ENCODE assay signal across 8 cellular contexts in genomic region chr3:196322-197153, GRCh38. TPM values are rescaled to one million over a fixed set of nuclear protein-coding genes. Genes with fewer than 3 reads are reported as not detected.
DNase-seq lines count a peak whose midpoint lies in the region; ATAC-seq, FAIRE-seq and TF ChIP-seq lines count a peak whose summit lies in the region.

A gene with protein sequence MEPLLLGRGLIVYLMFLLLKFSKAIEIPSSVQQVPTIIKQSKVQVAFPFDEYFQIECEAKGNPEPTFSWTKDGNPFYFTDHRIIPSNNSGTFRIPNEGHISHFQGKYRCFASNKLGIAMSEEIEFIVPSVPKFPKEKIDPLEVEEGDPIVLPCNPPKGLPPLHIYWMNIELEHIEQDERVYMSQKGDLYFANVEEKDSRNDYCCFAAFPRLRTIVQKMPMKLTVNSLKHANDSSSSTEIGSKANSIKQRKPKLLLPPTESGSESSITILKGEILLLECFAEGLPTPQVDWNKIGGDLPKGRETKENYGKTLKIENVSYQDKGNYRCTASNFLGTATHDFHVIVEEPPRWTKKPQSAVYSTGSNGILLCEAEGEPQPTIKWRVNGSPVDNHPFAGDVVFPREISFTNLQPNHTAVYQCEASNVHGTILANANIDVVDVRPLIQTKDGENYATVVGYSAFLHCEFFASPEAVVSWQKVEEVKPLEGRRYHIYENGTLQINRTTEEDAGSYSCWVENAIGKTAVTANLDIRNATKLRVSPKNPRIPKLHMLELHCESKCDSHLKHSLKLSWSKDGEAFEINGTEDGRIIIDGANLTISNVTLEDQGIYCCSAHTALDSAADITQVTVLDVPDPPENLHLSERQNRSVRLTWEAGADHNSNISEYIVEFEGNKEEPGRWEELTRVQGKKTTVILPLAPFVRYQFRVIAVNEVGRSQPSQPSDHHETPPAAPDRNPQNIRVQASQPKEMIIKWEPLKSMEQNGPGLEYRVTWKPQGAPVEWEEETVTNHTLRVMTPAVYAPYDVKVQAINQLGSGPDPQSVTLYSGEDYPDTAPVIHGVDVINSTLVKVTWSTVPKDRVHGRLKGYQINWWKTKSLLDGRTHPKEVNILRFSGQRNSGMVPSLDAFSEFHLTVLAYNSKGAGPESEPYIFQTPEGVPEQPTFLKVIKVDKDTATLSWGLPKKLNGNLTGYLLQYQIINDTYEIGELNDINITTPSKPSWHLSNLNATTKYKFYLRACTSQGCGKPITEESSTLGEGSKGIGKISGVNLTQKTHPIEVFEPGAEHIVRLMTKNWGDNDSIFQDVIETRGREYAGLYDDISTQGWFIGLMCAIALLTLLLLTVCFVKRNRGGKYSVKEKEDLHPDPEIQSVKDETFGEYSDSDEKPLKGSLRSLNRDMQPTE (N-terminal part only) (plus strand): TSS chr3:196763. CDS start chr3:319777, 123,014 bp downstream.

- H3K36me3 ChIP-seq in astrocyte (ENCODE audit: insufficient read depth, low read length) (no peaks in the 10 kb centered on the region), tibial nerve (no peaks in the 10 kb centered on the region)

- 1 to 2% methylated on average over 40 to 64 of the region's 64 CpGs for WGBS in lower leg skin, 2 donors
- WGBS in tibial nerve, 2 donors: 2% methylated on average over 36 to 37 of the region's 64 CpGs

- peak within 1 kb of the TSS; percentile 84 for H3K4me2 ChIP-seq in astrocyte (ENCODE audit: low read length)

- peaks cover 2% of the 10 kb centered on the region for H3K9me3 Mint-ChIP-seq in activated naive CD4-positive, alpha-beta T cell treated with anti-CD3 and anti-CD28 coated beads for 36 hours
- H3K9me3 Mint-ChIP-seq in astrocyte (ENCODE audit: unreplicated experiment): peaks cover 2% of the 10 kb centered on the region

- peak within 1 kb of the TSS; percentile 45 for H3K9ac ChIP-seq in astrocyte (ENCODE audit: low read length)

- peak within 1 kb of the TSS; percentile 81 for H2AFZ ChIP-seq in astrocyte (ENCODE audit: low read depth, low read length)

- H3K4me3 Mint-ChIP-seq in activated naive CD4-positive, alpha-beta T cell treated with anti-CD3 and anti-CD28 coated beads for 36 hours: peak within 1 kb of the TSS; percentile 36
- H3K4me3 Mint-ChIP-seq in astrocyte (ENCODE audit: unreplicated experiment): no peak within 1 kb of the TSS

- H3K9me3 ChIP-seq in astrocyte (ENCODE audit: insufficient read depth, low read depth, low read length) (no peaks in the 10 kb centered on the region), tibial nerve (no peaks in the 10 kb centered on the region)

- no peak within 1 kb of the TSS for H3K27ac Mint-ChIP-seq in activated naive CD4-positive, alpha-beta T cell treated with anti-CD3 and anti-CD28 coated beads for 36 hours
- no peak within 1 kb of the TSS for H3K27ac Mint-ChIP-seq in astrocyte (ENCODE audit: unreplicated experiment)

- H3K27me3 ChIP-seq in astrocyte (ENCODE audit: insufficient read depth, low read length) (peaks cover 20% of the 10 kb centered on the region), tibial nerve (peaks cover 0 to 14% of the 10 kb centered on the region in 2 donors)

- H3K4me1 ChIP-seq in astrocyte (ENCODE audit: insufficient read depth, low read length) (peaks cover 13% of the 10 kb centered on the region), tibial nerve (peaks cover 0 to 28% (median 11%) of the 10 kb centered on the region in 4 donors)

- TF ChIP-seq CTCF in astrocyte (IDR thresholded peaks at IDR 0.05; ENCODE audit: insufficient read depth, low read depth, low read length) (no peak), lower leg skin (IDR thresholded peaks at IDR 0.05) (no peak), tibial nerve (IDR thresholded peaks at IDR 0.05) (no peak)

- peak within 1 kb of the TSS; percentile 46 for H3K4me3 ChIP-seq in astrocyte (ENCODE audit: insufficient read depth, low read depth, low read length)
- H3K4me3 ChIP-seq in lower leg skin (ENCODE audit: low read depth, poor library complexity, severe bottlenecking): peak within 1 kb of the TSS; percentile 24
- peak within 1 kb of the TSS; percentile 55 to 76 (median 62) for H3K4me3 ChIP-seq in tibial nerve

- FAIRE-seq in astrocyte (lab: Jason Lieb, UNC): no peak

- no peak for DNase-seq in activated naive CD4-positive, alpha-beta T cell treated with anti-CD3 and anti-CD28 coated beads for 36 hours
- DNase-seq in activated naive CD4-positive, alpha-beta T cell treated with Interleukin-2 at 50 U/mL for 16 hours: no peak
- DNase-seq in astrocyte (ENCODE audit: low read depth) (no peak), lower leg skin (ENCODE audit: low spot score in 2 of 2) (peak in 1 of 2 donors; percentile 84), tibial nerve (ENCODE audit: low spot score in 2 of 2) (no peak)
- no peak for DNase-seq in activated CD4-positive, alpha-beta T cell treated with anti-CD3 and anti-CD28 coated beads for 4 hours

- no peak for ATAC-seq in HG02623 (IDR thresholded peaks at IDR 0.05; ENCODE audit: unreplicated experiment)
- ATAC-seq in GM21526 (IDR thresholded peaks at IDR 0.05; ENCODE audit: low FRiP score, unreplicated experiment): no peak

- intact Hi-C loops in activated naive CD4-positive, alpha-beta T cell treated with anti-CD3 and anti-CD28 coated beads for 36 hours (cut with micrococcal nuclease): no loop called here
- intact Hi-C loops in lower leg skin (cut with DNase I; ENCODE audit: low total_unique reads): no loop called here

- H4K20me1 ChIP-seq in astrocyte (ENCODE audit: insufficient read depth, low read length): no peaks in the 10 kb centered on the region

- peak in 1 of 2 donors; percentile 36 for TF ChIP-seq EP300 in tibial nerve (IDR thresholded peaks at IDR 0.05)

- peaks cover 41% of the 10 kb centered on the region for H3K27me3 Mint-ChIP-seq in activated naive CD4-positive, alpha-beta T cell treated with anti-CD3 and anti-CD28 coated beads for 36 hours (ENCODE audit: low read depth)
- H3K27me3 Mint-ChIP-seq in astrocyte (ENCODE audit: low read depth, unreplicated experiment): no peaks in the 10 kb centered on the region

- H3K27ac ChIP-seq in astrocyte (ENCODE audit: low read depth, low read length) (no peak within 1 kb of the TSS), tibial nerve (peak within 1 kb of the TSS; percentile 72 to 91 (median 87))

- CTCF ChIA-PET in activated naive CD4-positive, alpha-beta T cell treated with anti-CD3 and anti-CD28 coated beads for 36 hours (lab: Charles Lee): no interaction called here

- H3K79me2 ChIP-seq in astrocyte (ENCODE audit: insufficient read depth, low read length): no peaks in the 10 kb centered on the region

- TF ChIP-seq POLR2A in lower leg skin (IDR thresholded peaks at IDR 0.05) (no peak), tibial nerve (IDR thresholded peaks at IDR 0.05) (no peak)

- H3K36me3 Mint-ChIP-seq in activated naive CD4-positive, alpha-beta T cell treated with anti-CD3 and anti-CD28 coated beads for 36 hours (ENCODE audit: low read depth): no peaks in the 10 kb centered on the region
- H3K36me3 Mint-ChIP-seq in astrocyte (ENCODE audit: low read depth, unreplicated experiment): no peaks in the 10 kb centered on the region

- peaks cover 4% of the 10 kb centered on the region for H3K4me1 Mint-ChIP-seq in activated naive CD4-positive, alpha-beta T cell treated with anti-CD3 and anti-CD28 coated beads for 36 hours (ENCODE audit: low read depth)
- no peaks in the 10 kb centered on the region for H3K4me1 Mint-ChIP-seq in astrocyte (ENCODE audit: low read depth, unreplicated experiment)

RNA-seq across cellular contexts. Expression of the gene that starts here (rescaled TPM):
- total RNA-seq in activated naive CD4-positive, alpha-beta T cell treated with anti-CD3 and anti-CD28 coated beads for 36 hours: not detected
- not detected in 2 replicates for total RNA-seq in astrocyte
- 10 to 100 TPM; 32.7 to 53.1 (median 42.9) TPM for total RNA-seq in lower leg skin
- 100 to 1,000 TPM; 156 to 290 (median 235) TPM for total RNA-seq in tibial nerve

Comparison
In these comparisons a context has a peak if more than half of its experiments do, and no peak if none do; other contexts are left out.
1. RNA of the gene that starts here (total RNA-seq): 156 to 290 TPM in tibial nerve and 32.7 to 53.1 TPM in lower leg skin; not detected in activated naive CD4-positive, alpha-beta T cell treated with anti-CD3 and anti-CD28 coated beads for 36 hours and not detected in astrocyte; every median in the first group is over 10 times any median in the second.
2. Peak in every context shown above with its lines, with median percentiles within 50 percentile points of each other: H3K4me3 ChIP-seq.